In genomic region chr2:120155308-120155707, GRCh38 we compare ENCODE assay signal across 3 cellular contexts.
"Had no signal": no experiment of that assay in that cellular context is flagged by ENCODE, and none has a peak within 500 bp of the region (broad histone marks: within the 10 kb centered on the region; RNA-seq: fewer than 3 reads in every experiment).

No MANE protein-coding gene starts in this region.

- ATAC-seq: GM12878 had no signal

- DNase-seq: GDM1, GF-D8 had no signal

- H3K4me3 ChIP-seq: GM12878 had no signal
